ENCODE assay signal across 17 cellular contexts in genomic region chr7:117048854-117049321, GRCh38.
A peak's percentile ranks its signal among the peaks of the same experiment; 100 is the strongest.
DNase-seq lines count a peak whose midpoint lies in the region; ATAC-seq and TF ChIP-seq lines count a peak whose summit lies in the region.
"Had no signal": no experiment of that assay in that cellular context is flagged by ENCODE, and none has a peak within 500 bp of the region (broad histone marks: within the 10 kb centered on the region; RNA-seq: fewer than 3 reads in every experiment).

No MANE protein-coding gene starts in this region.

- H3K27me3 Mint-ChIP-seq in activated CD4-positive, alpha-beta T cell treated with anti-CD3 and anti-CD28 coated beads for 36 hours = no peaks in the 10 kb centered on the region
- no peaks in the 10 kb centered on the region for H3K27me3 Mint-ChIP-seq in CD8-positive, alpha-beta memory T cell

- peaks cover 23% of the 10 kb centered on the region for H3K4me1 ChIP-seq in CD8-positive, alpha-beta memory T cell (ENCODE audit: insufficient read depth, low read length)

- no peak for TF ChIP-seq CTCF in VCaP (conservative IDR thresholded peaks at IDR 0.05)

- no peaks in the 10 kb centered on the region for H3K36me3 ChIP-seq in CD8-positive, alpha-beta memory T cell (ENCODE audit: insufficient read depth, low read length)

- no peaks in the 10 kb centered on the region for H3K9me3 ChIP-seq in CD8-positive, alpha-beta memory T cell (ENCODE audit: low read length)
- H3K9me3 ChIP-seq: SK-N-SH had no signal

- no peaks in the 10 kb centered on the region for H3K9me3 Mint-ChIP-seq in activated CD4-positive, alpha-beta T cell treated with anti-CD3 and anti-CD28 coated beads for 36 hours (ENCODE audit: low read depth)
- H3K9me3 Mint-ChIP-seq in CD8-positive, alpha-beta memory T cell = no peaks in the 10 kb centered on the region

- intact Hi-C loops in activated CD4-positive, alpha-beta T cell treated with anti-CD3 and anti-CD28 coated beads for 36 hours (cut with DNase I, micrococcal nuclease) = no loop called here

- no peak overlapping the region for H3K4me3 Mint-ChIP-seq in activated CD4-positive, alpha-beta T cell treated with anti-CD3 and anti-CD28 coated beads for 36 hours
- peak overlapping the region in 3 of 7 donors; percentile 20 to 56 (median 56) for H3K4me3 Mint-ChIP-seq in CD8-positive, alpha-beta memory T cell
- H3K4me3 Mint-ChIP-seq: H9 had no signal

- no peak for ATAC-seq in activated CD4-positive, alpha-beta T cell treated with anti-CD3 and anti-CD28 coated beads for 36 hours
- peak; percentile 21 for ATAC-seq in left lobe of liver
- ATAC-seq: right cardiac atrium had no signal

- H3K27ac ChIP-seq in CD8-positive, alpha-beta memory T cell (ENCODE audit: low read depth, low read length) = no peak overlapping the region
- H3K27ac ChIP-seq in VCaP = peak overlapping the region; percentile 85
- H3K27ac ChIP-seq: PC-9 had no signal

- CTCF ChIA-PET in activated CD4-positive, alpha-beta T cell treated with anti-CD3 and anti-CD28 coated beads for 36 hours (lab: Charles Lee) = interaction anchor here (1.1 to 1.3 kb wide), 2 partner anchors 13 to 61 kb away, joined by 3 read pairs; no protein-coding TSS in a partner anchor
- CTCF ChIA-PET in CD8-positive, alpha-beta memory T cell (lab: Charles Lee) = no interaction called here

- H3K27me3 ChIP-seq in CD8-positive, alpha-beta memory T cell (ENCODE audit: insufficient read depth, low read length, poor library complexity, severe bottlenecking) = no peaks in the 10 kb centered on the region

- no peak for DNase-seq in activated CD4-positive, alpha-beta T cell treated with anti-CD3 and anti-CD28 coated beads for 36 hours
- DNase-seq in activated CD4-positive, alpha-beta T cell treated with anti-CD3 and anti-CD28 coated beads, Interleukin-2, amount 50 U/mL, for 48 hours = no peak
- no peak for DNase-seq in CD8-positive, alpha-beta memory T cell
- DNase-seq in left lobe of liver (ENCODE audit: low spot score) = no peak
- no peak for DNase-seq in NCI-H2227 (lab: John Stamatoyannopoulos, UW; ENCODE audit: unreplicated experiment)
- DNase-seq in activated CD8-positive, alpha-beta memory T cell treated with anti-CD3 and anti-CD28 coated beads, Interleukin-2, amount 50 U/mL, for 48 hours = no peak
- DNase-seq in NCI-H1105 treated with DMSO at 0.1 percent for 48 hours (lab: John Stamatoyannopoulos, UW) = no peak
- DNase-seq: ACHN, caudate nucleus, H9, hippocampal formation, midbrain, NCI-H1694 treated with DMSO at 0.1 percent for 48 hours, PC-9, right cardiac atrium, SK-N-SH had no signal

- H3K4me3 ChIP-seq in CD8-positive, alpha-beta memory T cell (ENCODE audit: low read length) = peak overlapping the region; percentile 20
- H3K4me3 ChIP-seq: PC-9 had no signal

- POLR2A ChIA-PET in activated CD4-positive, alpha-beta T cell treated with anti-CD3 and anti-CD28 coated beads for 36 hours (lab: Charles Lee) = no interaction called here
- POLR2A ChIA-PET in CD8-positive, alpha-beta memory T cell (lab: Charles Lee) = no interaction called here

- H3K4me1 Mint-ChIP-seq in activated CD4-positive, alpha-beta T cell treated with anti-CD3 and anti-CD28 coated beads for 36 hours = peaks cover 26% of the 10 kb centered on the region
- peaks cover 13 to 25% (median 17%) of the 10 kb centered on the region in 3 donors for H3K4me1 Mint-ChIP-seq in CD8-positive, alpha-beta memory T cell

- H3K27ac Mint-ChIP-seq in activated CD4-positive, alpha-beta T cell treated with anti-CD3 and anti-CD28 coated beads for 36 hours = peak overlapping the region; percentile 34
- peak overlapping the region in 3 of 8 donors; percentile 52 to 73 (median 53) for H3K27ac Mint-ChIP-seq in CD8-positive, alpha-beta memory T cell
- H3K27ac Mint-ChIP-seq: H9 had no signal

- no peaks in the 10 kb centered on the region for H3K36me3 Mint-ChIP-seq in activated CD4-positive, alpha-beta T cell treated with anti-CD3 and anti-CD28 coated beads for 36 hours (ENCODE audit: low read depth)
- H3K36me3 Mint-ChIP-seq in CD8-positive, alpha-beta memory T cell = peaks cover 0 to 2% (median 0%) of the 10 kb centered on the region in 3 donors
